Comparison of ENCODE assay signal across 8 cellular contexts in genomic region chr6:125781307-125781868, GRCh38. TPM values are rescaled to one million over a fixed set of nuclear protein-coding genes. Genes with fewer than 3 reads are reported as not detected.
A peak's percentile ranks its signal among the peaks of the same experiment; 100 is the strongest.
DNase-seq lines count a peak whose midpoint lies in the region; ATAC-seq and TF ChIP-seq lines count a peak whose summit lies in the region.

No MANE protein-coding gene starts in this region.

- H3K9me3 ChIP-seq in skeletal muscle tissue (ENCODE audit: control insufficient read depth in 3 of 3, low read length in 3 of 3), result no peaks in the 10 kb centered on the region

- ATAC-seq in GM18502 (IDR thresholded peaks at IDR 0.05; ENCODE audit: poor library complexity, unreplicated experiment) (peak; percentile 44), HG02870 (IDR thresholded peaks at IDR 0.05; ENCODE audit: unreplicated experiment) (peak; percentile 39)
- peak; percentile 57 to 62 for ATAC-seq in activated T-cell treated with anti-CD3 and anti-CD28 coated beads, Interleukin-2, amount 50 U/mL, for 4 hours

- TF ChIP-seq CTCF in AG04449 (IDR thresholded peaks at IDR 0.05; ENCODE audit: insufficient read depth, low read length, missing control alignments) (no peak), glutamatergic neuron (IDR thresholded peaks at IDR 0.05; ENCODE audit: partially characterized antibody, unreplicated experiment) (no peak)

- H3K4me3 ChIP-seq in AG04449 (ENCODE audit: low read depth, low read length) (peak overlapping the region; percentile 73), skeletal muscle tissue (ENCODE audit: low read length in 3 of 3) (peak overlapping the region; percentile 66 to 98 (median 73))

- H3K27ac Mint-ChIP-seq in glutamatergic neuron (ENCODE audit: unreplicated experiment), result no peak overlapping the region

- peaks cover 6% of the 10 kb centered on the region for H3K36me3 Mint-ChIP-seq in activated T-cell treated with anti-CD3 and anti-CD28 coated beads, Interleukin-2, amount 50 U/mL, for 4 hours (ENCODE audit: insufficient read depth)
- H3K36me3 Mint-ChIP-seq in glutamatergic neuron (ENCODE audit: unreplicated experiment), result no peaks in the 10 kb centered on the region

- DNase-seq in AG04449 (ENCODE audit: low read depth, low spot score) (no peak), NCI-H2107 (lab: John Stamatoyannopoulos, UW) (peak; percentile 18), glutamatergic neuron (peak; percentile 32), ecto neural progenitor cell (ENCODE audit: low spot score) (no peak)
- peak; percentile 42 for DNase-seq in activated T-cell treated with anti-CD3 and anti-CD28 coated beads, Interleukin-2, amount 50 U/mL, for 4 hours

- POLR2A ChIA-PET in AG04449 (lab: Yijun Ruan, JAX), result interaction anchor here (0.5 to 2.9 kb wide), 8 partner anchors 9 to 586 kb away, joined by 3 to 39 read pairs (median 3); partner anchors contain the start of genes HDDC2, HINT3 and NCOA7

- peaks cover 10% of the 10 kb centered on the region for H3K4me1 Mint-ChIP-seq in activated T-cell treated with anti-CD3 and anti-CD28 coated beads, Interleukin-2, amount 50 U/mL, for 4 hours (ENCODE audit: low read depth)
- H3K4me1 Mint-ChIP-seq in glutamatergic neuron (ENCODE audit: low read depth, unreplicated experiment), result peaks cover 2% of the 10 kb centered on the region

- H3K9me3 Mint-ChIP-seq in activated T-cell treated with anti-CD3 and anti-CD28 coated beads, Interleukin-2, amount 50 U/mL, for 4 hours, result no peaks in the 10 kb centered on the region
- peaks cover 6% of the 10 kb centered on the region for H3K9me3 Mint-ChIP-seq in glutamatergic neuron (ENCODE audit: unreplicated experiment)

- H3K4me3 Mint-ChIP-seq in activated T-cell treated with anti-CD3 and anti-CD28 coated beads, Interleukin-2, amount 50 U/mL, for 4 hours, result no peak overlapping the region
- H3K4me3 Mint-ChIP-seq in glutamatergic neuron (ENCODE audit: unreplicated experiment), result no peak overlapping the region

- CTCF ChIA-PET in AG04449 (lab: Yijun Ruan, JAX), result interaction anchor here (1.0 to 3.5 kb wide), 13 partner anchors 9 to 612 kb away, joined by 3 to 46 read pairs (median 6); partner anchors contain the start of genes HINT3 and NCOA7

- H3K36me3 ChIP-seq in skeletal muscle tissue (ENCODE audit: control insufficient read depth in 3 of 3, insufficient read depth in 3 of 3, low read length in 3 of 3), result no peaks in the 10 kb centered on the region

- no peaks in the 10 kb centered on the region for H3K27me3 Mint-ChIP-seq in activated T-cell treated with anti-CD3 and anti-CD28 coated beads, Interleukin-2, amount 50 U/mL, for 4 hours (ENCODE audit: low read depth)
- no peaks in the 10 kb centered on the region for H3K27me3 Mint-ChIP-seq in glutamatergic neuron (ENCODE audit: unreplicated experiment)

- no peaks in the 10 kb centered on the region for H3K27me3 ChIP-seq in skeletal muscle tissue (ENCODE audit: control insufficient read depth in 3 of 3, insufficient read depth in 3 of 3, low read length in 3 of 3)

- H3K9ac ChIP-seq in skeletal muscle tissue (ENCODE audit: low read depth in 1 of 3, low read length in 3 of 3), result peak overlapping the region; percentile 79 to 97 (median 86)

- H3K27ac ChIP-seq in skeletal muscle tissue (ENCODE audit: low read depth, low read length), result peak overlapping the region; percentile 95

- no peaks in the 10 kb centered on the region for H3K4me1 ChIP-seq in skeletal muscle tissue (ENCODE audit: control insufficient read depth in 3 of 3, insufficient read depth in 3 of 3, low read length in 3 of 3)

RNA-seq across cellular contexts. Expression of gene NCOA7, which starts 9.4 kb away (rescaled TPM):
- 10 to 100 TPM; 47.8 to 58.8 (median 57.8) TPM for total RNA-seq in activated T-cell treated with anti-CD3 and anti-CD28 coated beads, Interleukin-2, amount 50 U/mL, for 4 hours
- total RNA-seq in glutamatergic neuron (ENCODE audit: unreplicated experiment) (23.5 TPM), skeletal muscle tissue (6.3 TPM)

RNA-seq across cellular contexts. Expression of gene HEY2, which starts 32.0 kb away (rescaled TPM):
- under 1 TPM in 1 of 3 donors, not detected in 2; 0.10 TPM for total RNA-seq in activated T-cell treated with anti-CD3 and anti-CD28 coated beads, Interleukin-2, amount 50 U/mL, for 4 hours
- 2.1 TPM for total RNA-seq in glutamatergic neuron (ENCODE audit: unreplicated experiment)
- 7.3 TPM for total RNA-seq in skeletal muscle tissue

Comparison
In these comparisons a context has a peak if more than half of its experiments do, and no peak if none do; other contexts are left out.
1. DNase-seq: peak in NCI-H2107 (single experiment), activated T-cell treated with anti-CD3 and anti-CD28 coated beads, Interleukin-2, amount 50 U/mL, for 4 hours (single experiment) and glutamatergic neuron (single experiment); none in AG04449 (single experiment) and ecto neural progenitor cell (single experiment).
2. Peak in every context shown above with its lines, with median percentiles within 50 percentile points of each other: ATAC-seq.